17 cellular contexts compared by ENCODE assay signal in the genomic region with DNA sequence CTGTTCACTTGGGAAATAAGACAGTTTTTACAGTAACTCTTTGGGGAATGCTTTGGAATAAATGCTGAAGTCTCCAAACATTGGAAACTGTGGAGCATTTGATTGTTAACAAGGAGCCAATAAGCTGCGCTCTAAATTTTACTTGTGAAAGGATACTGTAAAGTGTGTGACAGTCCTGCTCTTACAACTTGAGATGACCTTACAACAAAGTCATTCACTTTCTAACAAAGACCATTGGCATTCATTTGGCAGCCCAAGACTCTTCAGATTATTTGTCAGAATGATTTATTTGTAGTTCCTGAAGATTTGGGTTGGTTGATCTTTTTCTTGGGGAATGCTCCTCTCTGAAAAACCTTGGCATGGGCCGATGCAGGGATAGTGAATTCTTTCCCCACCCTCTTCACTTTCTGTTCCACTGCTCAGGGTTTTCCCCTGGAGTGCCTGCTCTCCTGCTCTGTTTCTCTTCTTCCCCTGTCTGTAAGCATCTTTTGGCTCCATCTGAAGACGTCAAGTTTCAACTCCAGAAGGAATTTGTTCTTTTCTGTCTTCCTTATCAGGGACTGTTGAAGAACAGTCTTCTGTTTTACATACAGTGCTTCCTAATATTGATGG.
A peak's percentile ranks its signal among the peaks of the same experiment; 100 is the strongest.
DNase-seq lines count a peak whose midpoint lies in the region; ATAC-seq and TF ChIP-seq lines count a peak whose summit lies in the region.
"Had no signal": no experiment of that assay in that cellular context is flagged by ENCODE, and none has a peak within 500 bp of the region (broad histone marks: within the 10 kb centered on the region; RNA-seq: fewer than 3 reads in every experiment).

No MANE protein-coding gene starts in this region.

- POLR2A ChIA-PET in activated CD4-positive, alpha-beta T cell treated with anti-CD3 and anti-CD28 coated beads for 36 hours (lab: Charles Lee): no interaction called here
- POLR2A ChIA-PET in T-cell (lab: Charles Lee): no interaction called here

- ATAC-seq in activated CD4-positive, alpha-beta T cell treated with anti-CD3 and anti-CD28 coated beads for 36 hours: peak; percentile 28
- ATAC-seq in T-cell (replicated peaks in 1 of 4) (no peak), GM19397 (IDR thresholded peaks at IDR 0.05; ENCODE audit: unreplicated experiment) (no peak)
- ATAC-seq: gastrocnemius medialis had no signal

- H3F3A ChIP-seq in smooth muscle cell (ENCODE audit: low read depth): no peaks in the 10 kb centered on the region

- no peaks in the 10 kb centered on the region for H4K20me1 ChIP-seq in smooth muscle cell (ENCODE audit: low read depth)

- peak overlapping the region; percentile 86 for H3K4me2 ChIP-seq in smooth muscle cell

- intact Hi-C loops in activated CD4-positive, alpha-beta T cell treated with anti-CD3 and anti-CD28 coated beads for 36 hours (cut with DNase I, micrococcal nuclease): no loop called here

- 50% methylated on average over 3 of the region's 3 CpGs for WGBS in smooth muscle cell (ENCODE audit: low lambda C conversion rate)

- peak overlapping the region; percentile 9 for H3K4me3 Mint-ChIP-seq in activated CD4-positive, alpha-beta T cell treated with anti-CD3 and anti-CD28 coated beads for 36 hours
- peak overlapping the region; percentile 53 for H3K4me3 Mint-ChIP-seq in activated naive CD8-positive, alpha-beta T cell
- peak overlapping the region in 1 of 3 donors; percentile 35 for H3K4me3 Mint-ChIP-seq in T-cell
- H3K4me3 Mint-ChIP-seq: T-helper 1 cell treated with Interleukin-12 subunit alpha and Interleukin-12 subunit beta and Interleukin-4 antibody, amounts not matched to agents 30 μg/mL and 1 μg/mL, for 36 hours had no signal

- no peak for DNase-seq in activated CD4-positive, alpha-beta T cell treated with anti-CD3 and anti-CD28 coated beads for 36 hours
- no peak for DNase-seq in activated CD4-positive, alpha-beta T cell treated with anti-CD3 and anti-CD28 coated beads for 4 hours
- DNase-seq in medulla oblongata (ENCODE audit: extremely low spot score): peak; percentile 15
- DNase-seq in smooth muscle cell (lab: John Stamatoyannopoulos, UW; ENCODE audit: unreplicated experiment): no peak
- DNase-seq in NCI-H2081 treated with DMSO at 0.1 percent for 48 hours (lab: John Stamatoyannopoulos, UW): no peak
- no peak for DNase-seq in T-cell
- DNase-seq: activated CD4-positive, alpha-beta T cell treated with anti-CD3 and anti-CD28 coated beads for 1 hour; activated CD8-positive, alpha-beta memory T cell treated with anti-CD3 and anti-CD28 coated beads, Interleukin-2, amount 50 U/mL, for 48 hours; gastrocnemius medialis; NCI-H1048; NCI-H774; stimulated activated CD4-positive, alpha-beta T cell treated with anti-CD3 and anti-CD28 coated beads, Interleukin-15, amount 100 ng/mL, for 24 hours had no signal

- H3K4me3 ChIP-seq in smooth muscle cell: peak overlapping the region; percentile 54
- H3K4me3 ChIP-seq: gastrocnemius medialis, suprapubic skin had no signal

- H3K27me3 Mint-ChIP-seq in activated CD4-positive, alpha-beta T cell treated with anti-CD3 and anti-CD28 coated beads for 36 hours: no peaks in the 10 kb centered on the region
- no peaks in the 10 kb centered on the region for H3K27me3 Mint-ChIP-seq in activated naive CD8-positive, alpha-beta T cell
- no peaks in the 10 kb centered on the region for H3K27me3 Mint-ChIP-seq in T-cell

- TF ChIP-seq CTCF in smooth muscle cell (IDR thresholded peaks at IDR 0.05; ENCODE audit: borderline replicate concordance, insufficient read depth, poor library complexity, severe bottlenecking): no peak

- no peaks in the 10 kb centered on the region for H3K9me3 Mint-ChIP-seq in activated CD4-positive, alpha-beta T cell treated with anti-CD3 and anti-CD28 coated beads for 36 hours (ENCODE audit: low read depth)
- no peaks in the 10 kb centered on the region for H3K9me3 Mint-ChIP-seq in activated naive CD8-positive, alpha-beta T cell (ENCODE audit: low read depth)
- no peaks in the 10 kb centered on the region for H3K9me3 Mint-ChIP-seq in T-cell
- H3K9me3 Mint-ChIP-seq: T-helper 1 cell treated with Interleukin-12 subunit alpha and Interleukin-12 subunit beta and Interleukin-4 antibody, amounts not matched to agents 30 μg/mL and 1 μg/mL, for 36 hours had no signal

- H3K79me2 ChIP-seq in smooth muscle cell (ENCODE audit: low read depth): no peaks in the 10 kb centered on the region

- H3K9ac ChIP-seq in smooth muscle cell (ENCODE audit: low read depth): no peak overlapping the region

- H3K36me3 ChIP-seq in smooth muscle cell (ENCODE audit: low read depth): no peaks in the 10 kb centered on the region
- H3K36me3 ChIP-seq: gastrocnemius medialis, suprapubic skin had no signal

- peak overlapping the region; percentile 2 for H3K27ac Mint-ChIP-seq in activated CD4-positive, alpha-beta T cell treated with anti-CD3 and anti-CD28 coated beads for 36 hours
- H3K27ac Mint-ChIP-seq in activated naive CD8-positive, alpha-beta T cell: peak overlapping the region; percentile 24
- H3K27ac Mint-ChIP-seq in T-cell: peak overlapping the region in 1 of 2 donors; percentile 41
- H3K27ac Mint-ChIP-seq: T-helper 1 cell treated with Interleukin-12 subunit alpha and Interleukin-12 subunit beta and Interleukin-4 antibody, amounts not matched to agents 30 μg/mL and 1 μg/mL, for 36 hours had no signal

- no peaks in the 10 kb centered on the region for H3K36me3 Mint-ChIP-seq in activated CD4-positive, alpha-beta T cell treated with anti-CD3 and anti-CD28 coated beads for 36 hours (ENCODE audit: low read depth)
- H3K36me3 Mint-ChIP-seq in activated naive CD8-positive, alpha-beta T cell: no peaks in the 10 kb centered on the region
- H3K36me3 Mint-ChIP-seq in T-cell: peaks cover 15% of the 10 kb centered on the region

- H3K4me1 ChIP-seq in smooth muscle cell (ENCODE audit: low read depth): peaks cover 9% of the 10 kb centered on the region

- CTCF ChIA-PET in activated CD4-positive, alpha-beta T cell treated with anti-CD3 and anti-CD28 coated beads for 36 hours (lab: Charles Lee): no interaction called here
- CTCF ChIA-PET in T-cell (lab: Charles Lee): no interaction called here

- H3K9me3 ChIP-seq in smooth muscle cell (replicated peaks; ENCODE audit: low read depth): no peaks in the 10 kb centered on the region
- H3K9me3 ChIP-seq: gastrocnemius medialis, suprapubic skin had no signal

- no peaks in the 10 kb centered on the region for H3K27me3 ChIP-seq in smooth muscle cell (ENCODE audit: low read depth)
- H3K27me3 ChIP-seq: gastrocnemius medialis, suprapubic skin had no signal

- peaks cover 49% of the 10 kb centered on the region for H3K4me1 Mint-ChIP-seq in activated CD4-positive, alpha-beta T cell treated with anti-CD3 and anti-CD28 coated beads for 36 hours
- H3K4me1 Mint-ChIP-seq in activated naive CD8-positive, alpha-beta T cell (ENCODE audit: low read depth): peaks cover 48% of the 10 kb centered on the region
- H3K4me1 Mint-ChIP-seq in T-cell: peaks cover 51 to 60% (median 52%) of the 10 kb centered on the region in 3 donors

- no peak overlapping the region for H2AFZ ChIP-seq in smooth muscle cell (ENCODE audit: low read depth)

- H3K27ac ChIP-seq in smooth muscle cell (ENCODE audit: low read depth): no peak overlapping the region
- H3K27ac ChIP-seq: gastrocnemius medialis, RWPE1, suprapubic skin had no signal
